In the genomic region with DNA sequence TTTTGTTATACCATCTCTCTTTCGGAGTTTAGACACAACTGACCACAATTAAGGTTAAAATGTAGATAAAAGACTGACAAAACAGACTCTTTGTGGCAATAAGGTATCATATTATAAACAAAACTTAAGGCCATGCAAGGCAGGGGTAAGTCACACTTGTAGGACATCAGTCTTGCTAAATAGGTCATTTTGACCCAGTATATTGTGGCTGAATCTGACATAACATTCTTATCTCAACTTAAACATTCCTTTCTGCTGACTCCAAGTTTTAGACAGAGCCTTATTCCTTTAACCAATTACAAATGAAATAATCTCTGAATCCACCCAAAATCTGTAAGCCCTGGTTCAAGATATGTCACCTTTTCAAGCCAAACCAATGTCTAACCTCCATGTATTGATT, we compare ENCODE assay signal across 22 cellular contexts.
"Had no signal": no experiment of that assay in that cellular context is flagged by ENCODE, and none has a peak within 500 bp of the region (broad histone marks: within the 10 kb centered on the region; RNA-seq: fewer than 3 reads in every experiment).

No MANE protein-coding gene starts in this region.

- DNase-seq: activated CD4-positive, alpha-beta T cell treated with anti-CD3 and anti-CD28 coated beads, Interleukin-2, amount 50 U/mL, for 48 hours; activated naive CD8-positive, alpha-beta T cell treated with anti-CD3 and anti-CD28 coated beads, Interleukin-2, amount 10 ng/mL, durations not matched to agents 7 days and 5 days; endodermal cell; heart left ventricle; kidney glomerular epithelial cell; left ventricle myocardium inferior; mammary epithelial cell; mucosa of descending colon; naive B cell; stimulated activated CD4-positive, alpha-beta T cell treated with anti-CD3 and anti-CD28 coated beads, Interleukin-2, amount 100 ng/mL, for 24 hours; stimulated activated naive CD8-positive, alpha-beta T cell treated with anti-CD3 and anti-CD28 coated beads, Interleukin-15, amount 100 ng/mL, for 72 hours; SW 1271; T-helper 2 cell; transverse colon; uterus had no signal

- H3K4me3 Mint-ChIP-seq: activated naive CD8-positive, alpha-beta T cell treated with anti-CD3 and anti-CD28 coated beads, Interleukin-2, amount 10 ng/mL, durations not matched to agents 7 days and 5 days; endodermal cell; naive B cell; neural crest cell; stimulated activated naive CD8-positive, alpha-beta T cell treated with anti-CD3 and anti-CD28 coated beads, Interleukin-15, amount 100 ng/mL, for 72 hours had no signal

- H3K36me3 Mint-ChIP-seq: activated naive CD8-positive, alpha-beta T cell treated with anti-CD3 and anti-CD28 coated beads, Interleukin-2, amount 10 ng/mL, durations not matched to agents 7 days and 5 days; naive B cell had no signal

- H3K27me3 Mint-ChIP-seq: activated naive CD8-positive, alpha-beta T cell treated with anti-CD3 and anti-CD28 coated beads, Interleukin-2, amount 10 ng/mL, durations not matched to agents 7 days and 5 days; naive B cell; progenitor cell of endocrine pancreas; stimulated activated naive CD8-positive, alpha-beta T cell treated with anti-CD3 and anti-CD28 coated beads, Interleukin-15, amount 100 ng/mL, for 72 hours had no signal

- H3K4me3 ChIP-seq: ascending aorta, cardiac muscle cell, gastroesophageal sphincter, heart left ventricle, left ventricle myocardium inferior, mucosa of descending colon, right atrium auricular region, suprapubic skin, transverse colon, uterus had no signal

- H3K36me3 ChIP-seq: ascending aorta, cardiac muscle cell, gastroesophageal sphincter, heart left ventricle, left ventricle myocardium inferior, right atrium auricular region, suprapubic skin, transverse colon, uterus had no signal

- H3K27ac ChIP-seq: ascending aorta, cardiac muscle cell, gastroesophageal sphincter, heart left ventricle, left ventricle myocardium inferior, right atrium auricular region, suprapubic skin, transverse colon, uterus had no signal

- H3K27ac Mint-ChIP-seq: activated naive CD8-positive, alpha-beta T cell treated with anti-CD3 and anti-CD28 coated beads, Interleukin-2, amount 10 ng/mL, durations not matched to agents 7 days and 5 days; endodermal cell; naive B cell; progenitor cell of endocrine pancreas; stimulated activated naive CD8-positive, alpha-beta T cell treated with anti-CD3 and anti-CD28 coated beads, Interleukin-15, amount 100 ng/mL, for 72 hours had no signal

- H3K4me1 Mint-ChIP-seq: activated naive CD8-positive, alpha-beta T cell treated with anti-CD3 and anti-CD28 coated beads, Interleukin-2, amount 10 ng/mL, durations not matched to agents 7 days and 5 days; endodermal cell; naive B cell; neural crest cell; stimulated activated naive CD8-positive, alpha-beta T cell treated with anti-CD3 and anti-CD28 coated beads, Interleukin-15, amount 100 ng/mL, for 72 hours had no signal

- H3K9me3 Mint-ChIP-seq: stimulated activated naive CD8-positive, alpha-beta T cell treated with anti-CD3 and anti-CD28 coated beads, Interleukin-15, amount 100 ng/mL, for 72 hours had no signal

- H3K27me3 ChIP-seq: ascending aorta, cardiac muscle cell, gastroesophageal sphincter, heart left ventricle, right atrium auricular region, suprapubic skin, transverse colon, uterus had no signal
